In the genomic region with DNA sequence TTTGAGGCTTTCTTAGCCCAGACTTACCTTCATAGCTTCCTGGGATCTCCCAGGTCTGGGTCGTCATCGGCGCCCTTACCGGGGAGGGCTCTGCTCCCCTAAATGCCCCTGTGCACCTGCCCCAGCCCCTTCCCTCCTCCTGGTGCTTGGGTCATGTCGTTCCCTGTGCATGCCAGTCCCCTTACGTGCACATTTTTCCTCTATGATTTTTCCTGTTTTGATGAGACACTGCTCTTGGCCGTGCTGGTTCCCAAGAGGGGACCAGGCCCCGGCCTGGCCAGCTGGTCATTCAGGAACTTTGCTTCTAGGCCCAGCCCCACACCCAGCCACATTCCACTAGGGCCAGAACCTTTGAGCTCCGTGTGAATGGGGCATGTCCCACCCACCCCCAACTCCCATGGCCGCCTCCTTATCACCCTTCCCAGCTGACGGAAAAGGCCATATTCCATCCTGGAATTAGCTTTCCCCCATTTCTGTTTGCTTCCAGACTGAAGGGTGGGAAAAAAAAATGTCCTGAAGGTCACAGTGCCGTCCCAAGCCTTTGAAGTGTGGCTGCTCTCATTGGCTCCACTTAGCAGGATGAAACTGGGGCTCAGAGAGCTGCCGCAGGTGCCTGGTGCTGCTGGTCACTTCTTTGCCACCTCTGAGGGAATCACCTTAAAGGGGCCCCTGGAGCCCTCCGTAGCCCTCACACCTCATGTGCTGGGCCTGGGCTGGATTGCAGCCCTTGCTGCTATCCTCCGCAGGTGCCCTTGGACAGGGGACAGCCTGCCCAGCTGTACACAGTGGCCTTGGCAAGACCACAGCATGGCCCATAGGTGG, we compare ENCODE assay signal across 10 cellular contexts. TPM values are rescaled to one million over a fixed set of nuclear protein-coding genes. Genes with fewer than 3 reads are reported as not detected.
DNase-seq lines count a peak whose midpoint lies in the region; ATAC-seq and TF ChIP-seq lines count a peak whose summit lies in the region.
"Had no signal": no experiment of that assay in that cellular context is flagged by ENCODE, and none has a peak within 500 bp of the region (broad histone marks: within the 10 kb centered on the region; RNA-seq: fewer than 3 reads in every experiment).

No MANE protein-coding gene starts in this region.

- ATAC-seq in left ventricle myocardium superior (peak; percentile 58), sciatic nerve (peak; percentile 56), HG03521 (IDR thresholded peaks at IDR 0.05; ENCODE audit: unreplicated experiment) (no peak), omental fat pad (ENCODE audit: low FRiP score) (no peak)

- peak; percentile 97 for DNase-seq in EL
- peak; percentile 72 for DNase-seq in amniotic epithelial cell (ENCODE audit: low read depth)
- peak; percentile 88 for DNase-seq in left ventricle myocardium superior
- no peak for DNase-seq in sciatic nerve (ENCODE audit: low spot score)
- DNase-seq in iPS-NIHi7 (ENCODE audit: extremely low spot score) = no peak
- no peak for DNase-seq in NCI-H2107 treated with DMSO at 0.1 percent for 48 hours (lab: John Stamatoyannopoulos, UW; ENCODE audit: unreplicated experiment)
- DNase-seq in omental fat pad (ENCODE audit: low spot score) = no peak
- DNase-seq: activated CD8-positive, alpha-beta memory T cell treated with anti-CD3 and anti-CD28 coated beads for 24 hours; GDM1 had no signal

- intact Hi-C loops in left ventricle myocardium superior (cut with micrococcal nuclease) (no loop called here), sciatic nerve (cut with DNase I) (no loop called here)

- no peak for TF ChIP-seq CTCF in omental fat pad (IDR thresholded peaks at IDR 0.05)

RNA-seq across cellular contexts. Expression of a gene that starts 25.1 kb away (rescaled TPM):
- total RNA-seq in left ventricle myocardium superior (81.4 TPM), sciatic nerve (87.3 TPM), omental fat pad (100 to 1,000 TPM in 3 of 4 donors, 10 to 100 TPM in 1; 98.8 to 227 (median 129) TPM)

Comparison
In these comparisons a context has a peak if more than half of its experiments do, and no peak if none do; other contexts are left out.
1. DNase-seq: peak in EL (single experiment), amniotic epithelial cell (single experiment) and left ventricle myocardium superior (single experiment); none in sciatic nerve (single experiment), iPS-NIHi7 (single experiment), NCI-H2107 treated with DMSO at 0.1 percent for 48 hours (single experiment) and omental fat pad (single experiment).
2. ATAC-seq: peak in left ventricle myocardium superior (single experiment) and sciatic nerve (single experiment); none in HG03521 (single experiment) and omental fat pad (single experiment).